ENCODE assay signal across 20 cellular contexts in the genomic region with DNA sequence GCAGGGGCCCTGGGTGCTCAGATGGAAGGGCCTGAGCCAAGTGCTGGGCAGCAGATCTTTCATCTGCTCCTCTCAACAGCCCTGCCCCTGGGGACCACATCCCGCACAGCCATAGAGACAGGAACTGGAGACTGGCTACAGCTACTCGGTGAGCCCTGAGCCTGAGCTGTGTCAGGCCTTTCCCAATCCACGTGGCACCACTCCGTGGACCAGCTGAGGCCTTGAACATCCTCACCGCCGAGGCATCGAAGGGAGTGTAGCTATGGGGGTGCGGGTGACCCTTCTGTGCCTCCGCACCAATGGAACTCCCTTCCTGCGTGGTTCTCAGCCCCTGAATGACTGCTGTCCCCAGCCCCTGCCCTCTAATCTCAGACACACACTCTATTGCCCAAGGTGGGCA.
"Had no signal": no experiment of that assay in that cellular context is flagged by ENCODE, and none has a peak within 500 bp of the region (broad histone marks: within the 10 kb centered on the region; RNA-seq: fewer than 3 reads in every experiment).

No MANE protein-coding gene starts in this region.

- ATAC-seq: foreskin keratinocyte; gastroesophageal sphincter; heart left ventricle; left cardiac atrium; natural killer cell; right lobe of liver; stimulated activated naive CD8-positive, alpha-beta T cell treated with anti-CD3 and anti-CD28 coated beads, Interleukin-15, amount 100 ng/mL, for 72 hours had no signal

- H3K9me3 Mint-ChIP-seq: natural killer cell; stimulated activated naive CD8-positive, alpha-beta T cell treated with anti-CD3 and anti-CD28 coated beads, Interleukin-15, amount 100 ng/mL, for 72 hours had no signal

- H3K27ac Mint-ChIP-seq: natural killer cell, progenitor cell of endocrine pancreas had no signal

- DNase-seq: cerebellar nuclear complex; dorsolateral prefrontal cortex; effector CD4-positive, alpha-beta T cell; foreskin keratinocyte; left cardiac atrium; left ventricle myocardium inferior; mammary epithelial cell; mesendoderm; natural killer cell; stimulated activated CD4-positive, alpha-beta T cell treated with anti-CD3 and anti-CD28 coated beads, Interleukin-12 subunit alpha, Interleukin-12 subunit beta, amount 100 ng/mL, for 4 hours; stimulated activated CD4-positive, alpha-beta T cell treated with anti-CD3 and anti-CD28 coated beads, Interleukin-1b, Interleukin-23, amount 100 ng/mL, for 48 hours; stimulated activated CD4-positive, alpha-beta T cell treated with anti-CD3 and anti-CD28 coated beads, Interleukin-4, amount 100 ng/mL, for 1 hour; stimulated activated CD8-positive, alpha-beta memory T cell treated with anti-CD3 and anti-CD28 coated beads, Interleukin-4, amount 100 ng/mL, for 48 hours; stimulated activated naive CD4-positive, alpha-beta T cell; stimulated activated naive CD8-positive, alpha-beta T cell treated with anti-CD3 and anti-CD28 coated beads, Interleukin-15, amount 100 ng/mL, for 72 hours; transverse colon had no signal

- H3K36me3 Mint-ChIP-seq: natural killer cell had no signal

- H3K4me3 Mint-ChIP-seq: natural killer cell; stimulated activated naive CD8-positive, alpha-beta T cell treated with anti-CD3 and anti-CD28 coated beads, Interleukin-15, amount 100 ng/mL, for 72 hours had no signal

- H3K4me1 Mint-ChIP-seq: natural killer cell; stimulated activated naive CD8-positive, alpha-beta T cell treated with anti-CD3 and anti-CD28 coated beads, Interleukin-15, amount 100 ng/mL, for 72 hours had no signal
